ENCODE assay signal across 19 cellular contexts in genomic region chr7:64890761-64891666, GRCh38. TPM values are rescaled to one million over a fixed set of nuclear protein-coding genes. Genes with fewer than 3 reads are reported as not detected.
DNase-seq lines count a peak whose midpoint lies in the region; ATAC-seq, FAIRE-seq and TF ChIP-seq lines count a peak whose summit lies in the region.
"Had no signal": no experiment of that assay in that cellular context is flagged by ENCODE, and none has a peak within 500 bp of the region (broad histone marks: within the 10 kb centered on the region; RNA-seq: fewer than 3 reads in every experiment).

No MANE protein-coding gene starts in this region.

- H3K79me2 ChIP-seq in keratinocyte (ENCODE audit: control insufficient read depth, insufficient read depth, low read length), result no peaks in the 10 kb centered on the region

- no peaks in the 10 kb centered on the region for H3K9me3 Mint-ChIP-seq in activated T-cell treated with anti-CD3 and anti-CD28 coated beads, Interleukin-2, amount 50 U/mL, for 72 hours
- no peaks in the 10 kb centered on the region for H3K9me3 Mint-ChIP-seq in type B pancreatic cell
- H3K9me3 Mint-ChIP-seq: activated naive CD4-positive, alpha-beta T cell treated with anti-CD3 and anti-CD28 coated beads, Interleukin-2, amount 10 ng/mL, durations not matched to agents 7 days and 5 days; dendritic cell treated with granulocyte-macrophage colony-stimulating factor and Interleukin-4, amounts not matched to agents 40 ng/mL and 50 ng/mL, for 4 days; T-cell had no signal

- H3K27me3 Mint-ChIP-seq in activated T-cell treated with anti-CD3 and anti-CD28 coated beads, Interleukin-2, amount 50 U/mL, for 72 hours (ENCODE audit: low read depth), result peaks cover 45% of the 10 kb centered on the region
- peaks cover 67% of the 10 kb centered on the region for H3K27me3 Mint-ChIP-seq in type B pancreatic cell

- H3K9me3 ChIP-seq in keratinocyte (ENCODE audit: control insufficient read depth, low read depth, low read length), result no peaks in the 10 kb centered on the region
- H3K9me3 ChIP-seq: gastroesophageal sphincter, spleen, vagina had no signal

- no peak overlapping the region for H3K4me3 Mint-ChIP-seq in activated T-cell treated with anti-CD3 and anti-CD28 coated beads, Interleukin-2, amount 50 U/mL, for 72 hours
- H3K4me3 Mint-ChIP-seq in type B pancreatic cell, result no peak overlapping the region
- H3K4me3 Mint-ChIP-seq: activated naive CD4-positive, alpha-beta T cell treated with anti-CD3 and anti-CD28 coated beads, Interleukin-2, amount 10 ng/mL, durations not matched to agents 7 days and 5 days; dendritic cell treated with granulocyte-macrophage colony-stimulating factor and Interleukin-4, amounts not matched to agents 40 ng/mL and 50 ng/mL, for 4 days had no signal

- no peak overlapping the region for H3K9ac ChIP-seq in keratinocyte (ENCODE audit: control insufficient read depth, extremely low read depth, insufficient read depth, low read length)

- ATAC-seq in activated T-cell treated with anti-CD3 and anti-CD28 coated beads, Interleukin-2, amount 50 U/mL, for 72 hours (replicated peaks in 1 of 2), result peak; percentile 47 to 56
- no peak for ATAC-seq in HG03196 (IDR thresholded peaks at IDR 0.05; ENCODE audit: unreplicated experiment)
- ATAC-seq: gastroesophageal sphincter; naive thymus-derived CD8-positive, alpha-beta T cell; T-cell had no signal

- H3K4me2 ChIP-seq in keratinocyte (ENCODE audit: control insufficient read depth, extremely low read depth, insufficient read depth, low read depth, low read length), result peak overlapping the region; percentile 33

- H3K4me1 Mint-ChIP-seq in activated T-cell treated with anti-CD3 and anti-CD28 coated beads, Interleukin-2, amount 50 U/mL, for 72 hours (ENCODE audit: low read depth), result peaks cover 10% of the 10 kb centered on the region
- peaks cover 9% of the 10 kb centered on the region for H3K4me1 Mint-ChIP-seq in type B pancreatic cell (ENCODE audit: unreplicated experiment)

- TF ChIP-seq CTCF in keratinocyte (optimal IDR thresholded peaks at IDR 0.05 in 1 of 3, IDR thresholded peaks at IDR 0.05 in 1 of 3, conservative IDR thresholded peaks at IDR 0.05 in 1 of 3; ENCODE audit: extremely low read depth in 1 of 3, insufficient read depth in 2 of 3, low read length in 3 of 3), result no peak
- TF ChIP-seq CTCF in type B pancreatic cell (conservative IDR thresholded peaks at IDR 0.05), result no peak

- H3K36me3 Mint-ChIP-seq in activated T-cell treated with anti-CD3 and anti-CD28 coated beads, Interleukin-2, amount 50 U/mL, for 72 hours (ENCODE audit: insufficient read depth in 2 of 2), result no peaks in the 10 kb centered on the region
- no peaks in the 10 kb centered on the region for H3K36me3 Mint-ChIP-seq in type B pancreatic cell
- H3K36me3 Mint-ChIP-seq: naive thymus-derived CD8-positive, alpha-beta T cell; T-cell had no signal

- H2AFZ ChIP-seq in keratinocyte (ENCODE audit: control insufficient read depth, low read length), result no peak overlapping the region

- H3K27me3 ChIP-seq in keratinocyte (ENCODE audit: control insufficient read depth, extremely low read depth, insufficient read depth, low read length), result no peaks in the 10 kb centered on the region
- H3K27me3 ChIP-seq: vagina had no signal

- no peaks in the 10 kb centered on the region for H3K36me3 ChIP-seq in keratinocyte (ENCODE audit: control insufficient read depth in 2 of 2, extremely low read depth in 1 of 2, insufficient read depth in 2 of 2, low read length in 2 of 2)
- H3K36me3 ChIP-seq: gastroesophageal sphincter, spleen, vagina had no signal

- FAIRE-seq in keratinocyte (lab: Jason Lieb, UNC), result peak; percentile 70
- FAIRE-seq: H1 had no signal

- H3K4me3 ChIP-seq in keratinocyte (ENCODE audit: control insufficient read depth in 2 of 3, extremely low read depth in 1 of 3, insufficient read depth in 2 of 3, low read depth in 1 of 3, low read length in 3 of 3), result no peak overlapping the region
- H3K4me3 ChIP-seq: gastroesophageal sphincter, spleen, vagina had no signal

- H4K20me1 ChIP-seq in keratinocyte (ENCODE audit: control insufficient read depth, extremely low read depth, insufficient read depth, low read length), result no peaks in the 10 kb centered on the region

- H3K27ac ChIP-seq in keratinocyte (ENCODE audit: control insufficient read depth, insufficient read depth, low read length), result no peak overlapping the region
- H3K27ac ChIP-seq: spleen, vagina had no signal

- dilution Hi-C loops in keratinocyte (cut with MboI; ENCODE audit: extremely low pct_ligation_motif_present, low sequenced_read_pairs), result no loop called here

- peaks cover 12% of the 10 kb centered on the region for H3K4me1 ChIP-seq in keratinocyte (ENCODE audit: control insufficient read depth, extremely low read depth, insufficient read depth, low read length)

- DNase-seq in activated T-cell treated with anti-CD3 and anti-CD28 coated beads, Interleukin-2, amount 50 U/mL, for 72 hours, result peak in 1 of 2 donors; percentile 19
- DNase-seq in activated T-cell treated with anti-CD3 and anti-CD28 coated beads, Interleukin-2, amount 50 U/mL, for 1 hour, result no peak
- DNase-seq in astrocyte of the hippocampus (ENCODE audit: low read depth, low spot score) (peak; percentile 76), keratinocyte (ENCODE audit: low read depth, low spot score) (peak; percentile 19), type B pancreatic cell (ENCODE audit: extremely low spot score, unreplicated experiment) (peak; percentile 32), DMS79 (lab: John Stamatoyannopoulos, UW) (no peak), SHP77 (lab: John Stamatoyannopoulos, UW) (no peak)
- DNase-seq: activated CD4-positive, alpha-beta T cell treated with anti-CD3 and anti-CD28 coated beads, Interleukin-2, amount 50 U/mL, for 4 hours; activated naive CD4-positive, alpha-beta T cell treated with anti-CD3 and anti-CD28 coated beads, Interleukin-2, amount 10 ng/mL, durations not matched to agents 7 days and 5 days; DMS79 treated with DMSO at 0.1 percent for 48 hours; naive thymus-derived CD8-positive, alpha-beta T cell; NCI-H2081 treated with DMSO at 0.1 percent for 48 hours; spleen; T-cell had no signal

- H3K27ac Mint-ChIP-seq in activated T-cell treated with anti-CD3 and anti-CD28 coated beads, Interleukin-2, amount 50 U/mL, for 72 hours, result no peak overlapping the region
- H3K27ac Mint-ChIP-seq in type B pancreatic cell, result no peak overlapping the region
- H3K27ac Mint-ChIP-seq: activated naive CD4-positive, alpha-beta T cell treated with anti-CD3 and anti-CD28 coated beads, Interleukin-2, amount 10 ng/mL, durations not matched to agents 7 days and 5 days; dendritic cell treated with granulocyte-macrophage colony-stimulating factor and Interleukin-4, amounts not matched to agents 40 ng/mL and 50 ng/mL, for 4 days; T-cell had no signal

- H3K9me1 ChIP-seq in keratinocyte (ENCODE audit: control insufficient read depth, extremely low read depth, insufficient read depth, low read length), result no peaks in the 10 kb centered on the region

RNA-seq across cellular contexts. Expression of gene ZNF273, which starts 12.1 kb away (rescaled TPM):
- total RNA-seq in activated T-cell treated with anti-CD3 and anti-CD28 coated beads, Interleukin-2, amount 50 U/mL, for 72 hours, result 10 to 100 TPM; 15.0 to 19.2 TPM
- polyA plus RNA-seq in keratinocyte, result 3.1 to 4.7 TPM (median 4.3 TPM) in 3 replicates
- 3.5 TPM for polyA plus RNA-seq in keratinocyte (2011; ENCODE audit: low read depth)
- 1.5 and 2.9 TPM in 2 replicates for polyA plus RNA-seq in keratinocyte (2011; cell fraction: cytosol; rRNA removed)
- polyA plus RNA-seq in keratinocyte (2011; cell fraction: nucleus; rRNA removed), result 8.3 and 8.8 TPM in 2 replicates
- 2.1 and 3.3 TPM in 2 replicates for polyA plus RNA-seq in keratinocyte (2012; ENCODE audit: low replicate concordance)
- polyA minus RNA-seq in keratinocyte, result 1.6 to 3.8 TPM (median 2.0 TPM) in 3 replicates
- 2.5 TPM for polyA minus RNA-seq in keratinocyte (2011; cell fraction: cytosol; rRNA and poly(A)+ RNA removed)
- 3.6 and 6.8 TPM in 2 replicates for polyA minus RNA-seq in keratinocyte (2011; cell fraction: nucleus; rRNA and poly(A)+ RNA removed)
- total RNA-seq in type B pancreatic cell (ENCODE audit: low replicate concordance), result 6.2 and 9.3 TPM in 2 replicates

Comparison
In these comparisons a context has a peak if more than half of its experiments do, and no peak if none do; other contexts are left out.
1. DNase-seq: peak in astrocyte of the hippocampus (single experiment), keratinocyte (single experiment) and type B pancreatic cell (single experiment); none in activated T-cell treated with anti-CD3 and anti-CD28 coated beads, Interleukin-2, amount 50 U/mL, for 1 hour (single experiment), DMS79 (single experiment) and SHP77 (0 of 2).